Comparison of ENCODE assay signal across 8 cellular contexts in the genomic region with DNA sequence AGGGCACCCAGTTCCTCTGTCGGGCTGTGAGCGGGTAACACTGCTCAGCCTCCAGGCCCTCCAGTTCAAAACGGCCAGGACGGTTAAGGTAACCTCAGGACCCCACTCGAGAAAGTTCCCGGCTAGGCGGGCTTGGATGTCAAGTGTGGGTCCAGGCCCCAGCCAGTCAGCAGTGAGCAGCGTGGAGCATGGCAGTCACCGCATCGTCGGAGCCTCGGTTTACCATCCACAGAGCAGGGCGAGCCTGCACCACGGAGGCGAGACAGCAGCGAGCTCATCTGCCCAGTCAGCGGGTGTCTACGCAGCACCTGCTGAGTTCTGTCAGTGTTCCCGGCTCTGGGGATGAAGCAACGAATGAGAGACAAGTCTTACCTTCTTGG.
"Had no signal": no experiment of that assay in that cellular context is flagged by ENCODE, and none has a peak within 500 bp of the region (broad histone marks: within the 10 kb centered on the region; RNA-seq: fewer than 3 reads in every experiment).

No MANE protein-coding gene starts in this region.

- H3K4me1 ChIP-seq: HAP-1 had no signal

- DNase-seq: GM23248, GOT3, H7, H9, HCEC 1CT, HFFc6 had no signal

- H3K4me3 ChIP-seq: GM23248, GM23338, HAP-1 had no signal

- H3K9me3 ChIP-seq: HAP-1 had no signal

- H3K9ac ChIP-seq: GM23248 had no signal

- H2AFZ ChIP-seq: GM23248, GM23338 had no signal

- H3K27ac ChIP-seq: GM23248 had no signal

- H3K4me2 ChIP-seq: GM23338 had no signal
